ENCODE assay signal across 32 cellular contexts in genomic region chr19:13544423-13544822, GRCh38. TPM values are rescaled to one million over a fixed set of nuclear protein-coding genes. Genes with fewer than 3 reads are reported as not detected.
DNase-seq lines count a peak whose midpoint lies in the region; ATAC-seq, FAIRE-seq and TF ChIP-seq lines count a peak whose summit lies in the region.
"Had no signal": no experiment of that assay in that cellular context is flagged by ENCODE, and none has a peak within 500 bp of the region (broad histone marks: within the 10 kb centered on the region; RNA-seq: fewer than 3 reads in every experiment).

No MANE protein-coding gene starts in this region.

- H3K27ac ChIP-seq in HepG2 (ENCODE audit: extremely low read length, insufficient read depth, low read length) = no peak overlapping the region
- no peak overlapping the region for H3K27ac ChIP-seq in right lobe of liver
- no peak overlapping the region for H3K27ac ChIP-seq in K562 (ENCODE audit: extremely low read depth, low read depth, low read length)
- H3K27ac ChIP-seq: 22Rv1; A549; BLaER1; BLaER1 treated with 17β-estradiol and CSF1 and Interleukin-3, amounts not matched to agents 10 nM and 100 nM; C4-2B had no signal

- BruUV-seq in HepG2 (replicated peaks; lab: Mats Ljungman, UMichigan) (no TSS peak), K562 (replicated peaks; lab: Mats Ljungman, UMichigan) (no TSS peak)

- no peaks in the 10 kb centered on the region for H4K20me1 ChIP-seq in HepG2 (ENCODE audit: insufficient read depth, low read length)
- no peaks in the 10 kb centered on the region for H4K20me1 ChIP-seq in K562 (replicated peaks; ENCODE audit: control insufficient read depth, insufficient read depth, low read length)
- H4K20me1 ChIP-seq: BLaER1; BLaER1 treated with 17β-estradiol and CSF1 and Interleukin-3, amounts not matched to agents 10 nM and 100 nM had no signal

- TF ChIP-seq EP300 in HepG2 (IDR thresholded peaks at IDR 0.05; ENCODE audit: low read depth in 2 of 2, low read length in 2 of 2) = no peak
- no peak for TF ChIP-seq EP300 in HepG2 (CRISPR knock-in tag; IDR thresholded peaks at IDR 0.05; ENCODE audit: borderline replicate concordance)
- TF ChIP-seq EP300 in K562 (IDR thresholded peaks at IDR 0.05; ENCODE audit: low read length) = no peak

- TF ChIP-seq POLR2A in HepG2 (IDR thresholded peaks at IDR 0.05; ENCODE audit: insufficient read depth in 1 of 2, low read depth in 2 of 2, low read length in 2 of 2) (no peak), right lobe of liver (IDR thresholded peaks at IDR 0.05) (no peak), K562 (conservative IDR thresholded peaks at IDR 0.05) (no peak)

- H3K4me2 ChIP-seq in HepG2 (ENCODE audit: low read depth, low read length) (no peak overlapping the region), K562 (ENCODE audit: insufficient read depth, low read length) (no peak overlapping the region)
- H3K4me2 ChIP-seq: A549; BLaER1; BLaER1 treated with 17β-estradiol and CSF1 and Interleukin-3, amounts not matched to agents 10 nM and 100 nM had no signal

- no peaks in the 10 kb centered on the region; a peak in 1 of 5 replicates for H3K27me3 ChIP-seq in HepG2 (ENCODE audit: control insufficient read depth in 1 of 2, insufficient read depth in 2 of 2, low read length in 2 of 2)
- H3K27me3 ChIP-seq in right lobe of liver = no peaks in the 10 kb centered on the region
- H3K27me3 ChIP-seq in K562 (ENCODE audit: control insufficient read depth in 2 of 2, insufficient read depth in 2 of 2, low read length in 2 of 2) = no peaks in the 10 kb centered on the region; a peak in 1 of 5 replicates
- H3K27me3 ChIP-seq: BE2C; BLaER1; BLaER1 treated with 17β-estradiol and CSF1 and Interleukin-3, amounts not matched to agents 10 nM and 100 nM had no signal

- no peaks in the 10 kb centered on the region for H3K4me1 ChIP-seq in HepG2 (ENCODE audit: insufficient read depth, low read length)
- no peaks in the 10 kb centered on the region for H3K4me1 ChIP-seq in right lobe of liver
- H3K4me1 ChIP-seq in K562 (replicated peaks in 1 of 2; ENCODE audit: control insufficient read depth in 2 of 2, insufficient read depth in 2 of 2, low read length in 2 of 2) = no peaks in the 10 kb centered on the region
- H3K4me1 ChIP-seq: A549; BE2C; BLaER1; BLaER1 treated with 17β-estradiol and CSF1 and Interleukin-3, amounts not matched to agents 10 nM and 100 nM; Caco-2 had no signal

- TF ChIP-seq RAD21 in HepG2 (CRISPR knock-in tag; IDR thresholded peaks at IDR 0.05) (no peak), K562 (CRISPR knock-in tag; conservative IDR thresholded peaks at IDR 0.05 in 1 of 2, IDR thresholded peaks at IDR 0.05 in 1 of 2) (no peak)

- WGBS in HepG2 (ENCODE audit: low lambda C conversion rate) = 13% methylated on average over 2 of the region's 2 CpGs
- WGBS in right lobe of liver (ENCODE audit: insufficient coverage, low coverage, low lambda C conversion rate, missing lambda C conversion rate) = 53% methylated on average over 2 of the region's 2 CpGs
- 0% methylated on average over 2 of the region's 2 CpGs for WGBS in K562 (ENCODE audit: insufficient coverage, low coverage, missing lambda C conversion rate)

- ATAC-seq in HepG2 = no peak
- no peak for ATAC-seq in right lobe of liver
- no peak for ATAC-seq in K562
- ATAC-seq in GM19467 (IDR thresholded peaks at IDR 0.05; ENCODE audit: unreplicated experiment) = no peak
- ATAC-seq: A549; CD8-positive, alpha-beta T cell had no signal

- POLR2A ChIA-PET in HepG2 (lab: Yijun Ruan, JAX) (no interaction called here), K562 (lab: Yijun Ruan, JAX) (no interaction called here)

- H3K9me3 ChIP-seq in HepG2 (ENCODE audit: low read length) = no peaks in the 10 kb centered on the region
- no peaks in the 10 kb centered on the region for H3K9me3 ChIP-seq in right lobe of liver
- no peaks in the 10 kb centered on the region for H3K9me3 ChIP-seq in K562 (replicated peaks; ENCODE audit: control insufficient read depth, insufficient read depth, low read depth, low read length)
- H3K9me3 ChIP-seq: A549, BE2C, BLaER1, Caco-2 had no signal

- H3K79me2 ChIP-seq in HepG2 (ENCODE audit: insufficient read depth, low read length) (no peaks in the 10 kb centered on the region), K562 (ENCODE audit: control insufficient read depth, insufficient read depth, low read length) (no peaks in the 10 kb centered on the region)

- no peak overlapping the region for H3K9ac ChIP-seq in HepG2 (ENCODE audit: insufficient read depth, low read depth, low read length)
- no peak overlapping the region for H3K9ac ChIP-seq in K562 (ENCODE audit: insufficient read depth in 1 of 2, low read depth in 2 of 2, low read length in 2 of 2)
- H3K9ac ChIP-seq: BLaER1; BLaER1 treated with 17β-estradiol and CSF1 and Interleukin-3, amounts not matched to agents 10 nM and 100 nM had no signal

- H3K36me3 ChIP-seq in HepG2 (replicated peaks in 1 of 2; ENCODE audit: control insufficient read depth in 1 of 2, insufficient read depth in 2 of 2, low read length in 2 of 2) (no peaks in the 10 kb centered on the region), right lobe of liver (no peaks in the 10 kb centered on the region), K562 (ENCODE audit: control insufficient read depth, insufficient read depth, low read length) (no peaks in the 10 kb centered on the region)
- H3K36me3 ChIP-seq: BE2C; BLaER1; BLaER1 treated with 17β-estradiol and CSF1 and Interleukin-3, amounts not matched to agents 10 nM and 100 nM had no signal

- no peak overlapping the region for H2AFZ ChIP-seq in HepG2 (ENCODE audit: low read length)
- H2AFZ ChIP-seq in K562 (ENCODE audit: low read depth, low read length) = no peak overlapping the region

- CTCF ChIA-PET in HepG2 (lab: Yijun Ruan, JAX; ENCODE audit: low intra/inter-chr PET ratio, low total read pairs) (no interaction called here), K562 (lab: Yijun Ruan, JAX; ENCODE audit: low intra/inter-chr PET ratio) (no interaction called here)

- in situ Hi-C loops in HepG2 (cut with HindIII; ENCODE audit: extremely low pct_ligation_motif_present, low pct_unique_long_range_greater_than_20kb) (no loop called here), K562 (cut with MboI) (no loop called here)

- DNase-seq in HepG2 (ENCODE audit: low spot score) = no peak
- no peak for DNase-seq in right lobe of liver
- DNase-seq in HTR-8/SVneo (ENCODE audit: insufficient read length, low spot score) = no peak
- DNase-seq in K562 (ENCODE audit: extremely low read depth in 1 of 4, low spot score in 3 of 4) = no peak
- no peak for DNase-seq in central memory CD4-positive, alpha-beta T cell
- DNase-seq: 8988T; ACHN; AML-193; BE2C; C1 segment of cervical spinal cord; Caco-2; Calu3; CD4-positive, alpha-beta memory T cell; CD4-positive, alpha-beta T cell; CD4-positive, CD25-positive, alpha-beta regulatory T cell; CD8-positive, alpha-beta memory T cell; CD8-positive, alpha-beta T cell; COR-L47; DMS 273 treated with DMSO at 0.1 percent for 48 hours; DMS153; DMS53; DMS79; DMS79 treated with DMSO at 0.1 percent for 48 hours; DND-41; EL had no signal

- H3K4me3 ChIP-seq in HepG2 (replicated peaks in 1 of 3; ENCODE audit: insufficient read depth in 1 of 3, low read depth in 2 of 3, low read length in 3 of 3) (no peak overlapping the region), right lobe of liver (no peak overlapping the region), K562 (no peak overlapping the region)
- H3K4me3 ChIP-seq: A549; BLaER1; BLaER1 treated with 17β-estradiol and CSF1 and Interleukin-3, amounts not matched to agents 10 nM and 100 nM had no signal

- intact Hi-C loops in HepG2 (cut with micrococcal nuclease; ENCODE audit: unreplicated experiment) = no loop called here
- intact Hi-C loops in right lobe of liver (cut with DNase I) = no loop called here
- intact Hi-C loops in K562 (cut with micrococcal nuclease) = no loop called here

- TF ChIP-seq CTCF in HepG2 (CRISPR knock-in tag; IDR thresholded peaks at IDR 0.05) (no peak), right lobe of liver (IDR thresholded peaks at IDR 0.05) (no peak), K562 (IDR thresholded peaks at IDR 0.05 in 2 of 3, conservative IDR thresholded peaks at IDR 0.05 in 1 of 3; ENCODE audit: insufficient read depth in 2 of 3, low read depth in 1 of 3, low read length in 3 of 3) (no peak)

- H3K9me1 ChIP-seq in K562 (ENCODE audit: control insufficient read depth, insufficient read depth, low read length) = no peaks in the 10 kb centered on the region

- FAIRE-seq in HepG2 (lab: Jason Lieb, UNC) (no peak), HTR-8/SVneo (lab: Jason Lieb, UNC) (peak; percentile 26), K562 (lab: Jason Lieb, UNC) (no peak)
- FAIRE-seq: A549, D721Med had no signal

RNA-seq across cellular contexts. Expression of gene CACNA1A, which starts 38.1 kb away (rescaled TPM):
- not detected in 2 replicates for total RNA-seq in HepG2 (2016; rRNA removed; fragmentation: Illumina TruSeq; extraction: Trizol)
- not detected in 2 replicates for total RNA-seq in HepG2 (2016; cell fraction: cytosol; rRNA removed; fragmentation: Illumina TruSeq; extraction: Trizol; ENCODE audit: low read depth)
- total RNA-seq in HepG2 (2016; cell fraction: insoluble cytoplasmic fraction; rRNA removed; fragmentation: Illumina TruSeq; extraction: Trizol) = not detected in 2 replicates
- not detected in 2 replicates for total RNA-seq in HepG2 (2016; cell fraction: membrane; rRNA removed; fragmentation: Illumina TruSeq; extraction: Trizol)
- not detected in 2 replicates for total RNA-seq in HepG2 (2016; cell fraction: nucleus; rRNA removed; fragmentation: Illumina TruSeq; extraction: Trizol)
- not detected in 2 replicates for polyA plus RNA-seq in HepG2 (2011; rRNA removed)
- not detected in 2 replicates for polyA plus RNA-seq in HepG2 (2011; cell fraction: cytosol; rRNA removed)
- not detected in 2 replicates for polyA plus RNA-seq in HepG2 (2011; cell fraction: nucleus; rRNA removed)
- not detected in 2 replicates for polyA plus RNA-seq in HepG2 (2012)
- not detected in 2 replicates for polyA plus RNA-seq in HepG2 (2016; cell fraction: cytosol; fragmentation: Illumina TruSeq; extraction: Trizol; ENCODE audit: low read depth)
- not detected in 2 replicates for polyA plus RNA-seq in HepG2 (2016; cell fraction: insoluble cytoplasmic fraction; fragmentation: Illumina TruSeq; extraction: Trizol; ENCODE audit: low read depth)
- not detected in 2 replicates for polyA plus RNA-seq in HepG2 (2016; cell fraction: membrane; fragmentation: Illumina TruSeq; extraction: Trizol; ENCODE audit: low read depth)
- polyA plus RNA-seq in HepG2 (2016; cell fraction: nucleus; fragmentation: Illumina TruSeq; extraction: Trizol; ENCODE audit: insufficient read depth, low read depth) = not detected in 2 replicates
- 0.23 TPM in 1 of 2 replicates, not detected in the other for polyA minus RNA-seq in HepG2 (2011; rRNA and poly(A)+ RNA removed; ENCODE audit: low replicate concordance)
- polyA minus RNA-seq in HepG2 (2011; cell fraction: cytosol; rRNA and poly(A)+ RNA removed) = not detected in 2 replicates
- not detected in 2 replicates for polyA minus RNA-seq in HepG2 (2011; cell fraction: nucleus; rRNA and poly(A)+ RNA removed)
- total RNA-seq in right lobe of liver = under 1 TPM in 1 of 6 experiments, not detected in 5; 0.11 TPM
- 0.74 and 0.95 TPM in 2 replicates for total RNA-seq in K562 (2011; cell fraction: chromatin; rRNA removed; ENCODE audit: low replicate concordance)
- total RNA-seq in K562 (2011; cell fraction: nucleolus; rRNA removed) = 0.13 and 0.17 TPM in 2 replicates
- total RNA-seq in K562 (2011; cell fraction: nucleoplasm; rRNA removed) = 0.51 and 1.5 TPM in 2 replicates
- total RNA-seq in K562 (2014; rRNA removed) = 0.04 and 0.09 TPM in 2 replicates
- 0.15 TPM in 1 of 2 replicates, not detected in the other for total RNA-seq in K562 (2014; rRNA removed; fragmentation: Illumina TruSeq; extraction: Trizol)
- total RNA-seq in K562 (2015; rRNA removed; fragmentation: Illumina TruSeq; extraction: Trizol) = 0.18 TPM in 1 of 2 replicates, not detected in the other
- total RNA-seq in K562 (2021) = 0.04 TPM in 1 of 2 replicates, not detected in the other
- 0.08 and 0.11 TPM in 2 replicates for polyA plus RNA-seq in K562 (2011; rRNA removed)
- polyA plus RNA-seq in K562 (2011; cell fraction: cytosol; rRNA removed) = 0.03 and 0.07 TPM in 2 replicates
- 0.08 and 0.40 TPM in 2 replicates for polyA plus RNA-seq in K562 (2011; cell fraction: nucleus; rRNA removed)
- polyA plus RNA-seq in K562 (2012) = 0.28 and 0.31 TPM in 2 replicates
- polyA plus RNA-seq in K562 (2014; fragmentation: Illumina TruSeq; extraction: Trizol) = 0.04 and 0.08 TPM in 2 replicates
- polyA plus RNA-seq in K562 (2014; fragmentation: Nextera tagmentation; extraction: Ambion mirVana) = under 1 TPM; 0.08 to 0.20 TPM
- 0.01 and 0.03 TPM in 2 replicates for polyA plus RNA-seq in K562 (2014; rRNA removed)
- not detected in 2 replicates for polyA minus RNA-seq in K562 (2011; rRNA and poly(A)+ RNA removed)
- not detected in 2 replicates for polyA minus RNA-seq in K562 (2011; cell fraction: cytosol; rRNA and poly(A)+ RNA removed)
- polyA minus RNA-seq in K562 (2011; cell fraction: nucleus; rRNA and poly(A)+ RNA removed) = 0.13 and 0.22 TPM in 2 replicates
- total RNA-seq: Caco-2 had no signal
- polyA plus RNA-seq: CD8-positive, alpha-beta memory T cell had no signal

Comparison
In these comparisons a context has a peak if more than half of its experiments do, and no peak if none do; other contexts are left out.
1. Of the 241 proteins assayed by ChIP-seq in both HepG2 and K562: peak only in HepG2: none; only in K562: none; in both: ZNF12; in neither: 240.